Comparison of ENCODE assay signal across 18 cellular contexts in the genomic region with DNA sequence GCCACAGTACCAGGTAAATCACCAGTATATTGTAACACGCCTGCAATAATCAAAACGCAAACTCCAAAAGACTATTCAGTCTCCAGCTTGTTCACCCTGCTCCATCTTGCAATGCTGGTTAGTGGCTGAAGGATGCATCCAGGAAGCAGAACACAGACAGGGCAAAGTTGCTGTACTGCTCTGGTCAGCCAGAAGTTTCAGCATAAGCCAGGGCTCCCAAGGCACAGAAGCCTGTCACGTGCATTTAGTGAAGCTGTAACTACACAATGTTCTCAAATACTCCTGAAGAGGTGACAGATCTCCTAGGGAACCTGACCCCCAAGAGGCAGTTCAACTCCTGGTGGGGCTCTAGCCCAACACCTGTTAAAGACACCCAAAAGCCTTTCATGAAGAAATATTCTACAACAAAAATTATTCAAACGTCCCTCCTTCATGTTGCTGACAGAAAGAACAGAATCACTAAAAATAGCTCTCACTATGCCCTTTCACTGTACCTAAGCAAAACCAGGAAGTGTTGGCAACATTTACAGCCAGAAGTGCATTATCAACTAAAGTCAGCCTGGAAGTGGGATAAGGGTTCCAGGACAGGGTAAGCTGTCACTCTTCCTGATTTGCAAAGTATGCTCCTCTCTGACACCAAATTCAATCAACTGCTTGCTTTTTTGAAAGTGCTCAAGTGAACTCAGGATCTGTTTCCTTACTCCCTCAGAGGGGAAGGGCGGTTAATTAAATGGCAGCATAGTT. TPM values are rescaled to one million over a fixed set of nuclear protein-coding genes. Genes with fewer than 3 reads are reported as not detected.
DNase-seq lines count a peak whose midpoint lies in the region; ATAC-seq, FAIRE-seq and TF ChIP-seq lines count a peak whose summit lies in the region.
"Had no signal": no experiment of that assay in that cellular context is flagged by ENCODE, and none has a peak within 500 bp of the region (broad histone marks: within the 10 kb centered on the region; RNA-seq: fewer than 3 reads in every experiment).

No MANE protein-coding gene starts in this region.

- H3K4me3 ChIP-seq in lower lobe of right lung, result no peak overlapping the region
- H3K4me3 ChIP-seq: dorsolateral prefrontal cortex, spleen, upper lobe of left lung had no signal

- H3K27me3 ChIP-seq in lower lobe of right lung (ENCODE audit: low read depth), result no peaks in the 10 kb centered on the region
- H3K27me3 ChIP-seq: dorsolateral prefrontal cortex, foreskin keratinocyte, spleen, upper lobe of left lung had no signal

- no peak for ATAC-seq in activated T-helper 17 cell treated with anti-CD3 and anti-CD28 coated beads, Interleukin-2, amount 50 U/mL, for 72 hours (replicated peaks)
- ATAC-seq in lower lobe of right lung (peak; percentile 62 to 68), HG02840 (IDR thresholded peaks at IDR 0.05; ENCODE audit: low FRiP score, unreplicated experiment) (no peak)
- ATAC-seq: foreskin keratinocyte had no signal

- peaks cover 26% of the 10 kb centered on the region for H3K4me1 Mint-ChIP-seq in activated naive CD4-positive, alpha-beta T cell treated with anti-CD3 and anti-CD28 coated beads for 36 hours (ENCODE audit: low read depth)
- H3K4me1 Mint-ChIP-seq in activated T-helper 17 cell treated with anti-CD3 and anti-CD28 coated beads, Interleukin-2, amount 50 U/mL, for 72 hours, result peaks cover 11% of the 10 kb centered on the region
- H3K4me1 Mint-ChIP-seq in type B pancreatic cell (ENCODE audit: unreplicated experiment), result peaks cover 12% of the 10 kb centered on the region

- peaks cover 14% of the 10 kb centered on the region for H3K36me3 Mint-ChIP-seq in activated naive CD4-positive, alpha-beta T cell treated with anti-CD3 and anti-CD28 coated beads for 36 hours (ENCODE audit: low read depth)
- peaks cover 60% of the 10 kb centered on the region for H3K36me3 Mint-ChIP-seq in activated T-helper 17 cell treated with anti-CD3 and anti-CD28 coated beads, Interleukin-2, amount 50 U/mL, for 72 hours (ENCODE audit: low read depth)
- H3K36me3 Mint-ChIP-seq in type B pancreatic cell, result peaks cover 11% of the 10 kb centered on the region

- TF ChIP-seq CTCF in lower lobe of right lung (IDR thresholded peaks at IDR 0.05) (no peak), type B pancreatic cell (conservative IDR thresholded peaks at IDR 0.05) (no peak)

- peak overlapping the region; percentile 10 for H3K27ac Mint-ChIP-seq in activated naive CD4-positive, alpha-beta T cell treated with anti-CD3 and anti-CD28 coated beads for 36 hours
- H3K27ac Mint-ChIP-seq in activated T-helper 17 cell treated with anti-CD3 and anti-CD28 coated beads, Interleukin-2, amount 50 U/mL, for 72 hours, result peak overlapping the region; percentile 41
- peak overlapping the region; percentile 27 for H3K27ac Mint-ChIP-seq in type B pancreatic cell

- H3K27ac ChIP-seq in lower lobe of right lung, result peak overlapping the region; percentile 44
- H3K27ac ChIP-seq: foreskin keratinocyte had no signal

- CTCF ChIA-PET in activated naive CD4-positive, alpha-beta T cell treated with anti-CD3 and anti-CD28 coated beads for 36 hours (lab: Charles Lee), result interaction anchor here (0.5 to 5.4 kb wide), 5 partner anchors 58 to 210 kb away, joined by 3 to 28 read pairs (median 3); no protein-coding TSS in a partner anchor

- H3K4me3 Mint-ChIP-seq in activated naive CD4-positive, alpha-beta T cell treated with anti-CD3 and anti-CD28 coated beads for 36 hours, result no peak overlapping the region
- H3K4me3 Mint-ChIP-seq in activated T-helper 17 cell treated with anti-CD3 and anti-CD28 coated beads, Interleukin-2, amount 50 U/mL, for 72 hours, result no peak overlapping the region
- no peak overlapping the region for H3K4me3 Mint-ChIP-seq in type B pancreatic cell
- H3K4me3 Mint-ChIP-seq: IgD-negative memory B cell had no signal

- intact Hi-C loops in activated naive CD4-positive, alpha-beta T cell treated with anti-CD3 and anti-CD28 coated beads for 36 hours (cut with micrococcal nuclease), result no loop called here
- intact Hi-C loops in lower lobe of right lung (cut with DNase I), result no loop called here

- DNase-seq in activated naive CD4-positive, alpha-beta T cell treated with anti-CD3 and anti-CD28 coated beads for 36 hours, result no peak
- DNase-seq in activated naive CD4-positive, alpha-beta T cell treated with Interleukin-2 at 50 U/mL for 16 hours, result no peak
- DNase-seq in lower lobe of right lung, result no peak
- DNase-seq in type B pancreatic cell (ENCODE audit: extremely low spot score, unreplicated experiment), result no peak
- no peak for DNase-seq in frontal cortex (ENCODE audit: low spot score in 2 of 2)
- DNase-seq in NCI-H1417 (lab: John Stamatoyannopoulos, UW), result no peak
- DNase-seq: activated CD4-positive, CD25-positive, alpha-beta regulatory T cell; activated CD8-positive, alpha-beta memory T cell treated with anti-CD3 and anti-CD28 coated beads, Interleukin-2, amount 50 U/mL, for 48 hours; amniotic stem cell; dorsolateral prefrontal cortex; foreskin keratinocyte; NCI-H187; NCI-H774; spleen had no signal

- H3K27me3 Mint-ChIP-seq in activated naive CD4-positive, alpha-beta T cell treated with anti-CD3 and anti-CD28 coated beads for 36 hours (ENCODE audit: low read depth), result no peaks in the 10 kb centered on the region
- no peaks in the 10 kb centered on the region for H3K27me3 Mint-ChIP-seq in activated T-helper 17 cell treated with anti-CD3 and anti-CD28 coated beads, Interleukin-2, amount 50 U/mL, for 72 hours
- no peaks in the 10 kb centered on the region for H3K27me3 Mint-ChIP-seq in type B pancreatic cell
- H3K27me3 Mint-ChIP-seq: IgD-negative memory B cell had no signal

- peaks cover 37% of the 10 kb centered on the region for H3K36me3 ChIP-seq in lower lobe of right lung

- H3K9me3 Mint-ChIP-seq in activated naive CD4-positive, alpha-beta T cell treated with anti-CD3 and anti-CD28 coated beads for 36 hours, result no peaks in the 10 kb centered on the region
- no peaks in the 10 kb centered on the region for H3K9me3 Mint-ChIP-seq in activated T-helper 17 cell treated with anti-CD3 and anti-CD28 coated beads, Interleukin-2, amount 50 U/mL, for 72 hours
- no peaks in the 10 kb centered on the region for H3K9me3 Mint-ChIP-seq in type B pancreatic cell
- H3K9me3 Mint-ChIP-seq: IgD-negative memory B cell had no signal

- no peak for FAIRE-seq in frontal cortex (lab: Jason Lieb, UNC)

- no peaks in the 10 kb centered on the region for H3K4me1 ChIP-seq in lower lobe of right lung
- H3K4me1 ChIP-seq: foreskin keratinocyte had no signal

- H3K9me3 ChIP-seq in lower lobe of right lung, result no peaks in the 10 kb centered on the region
- H3K9me3 ChIP-seq: spleen, upper lobe of left lung had no signal

RNA-seq across cellular contexts. Expression of gene SLC35D1, which starts 52.1 kb away (rescaled TPM):
- total RNA-seq in activated naive CD4-positive, alpha-beta T cell treated with anti-CD3 and anti-CD28 coated beads for 36 hours, result 10 to 100 TPM; 10.5 to 11.1 TPM
- total RNA-seq in activated T-helper 17 cell treated with anti-CD3 and anti-CD28 coated beads, Interleukin-2, amount 50 U/mL, for 72 hours, result 10 to 100 TPM; 10.3 to 16.2 TPM
- total RNA-seq in lower lobe of right lung, result 5.6 TPM
- total RNA-seq in type B pancreatic cell (ENCODE audit: low replicate concordance), result 10.0 and 13.0 TPM in 2 replicates
- total RNA-seq in frontal cortex, result 9.4 TPM

Comparison
In these comparisons a context has a peak if more than half of its experiments do, and no peak if none do; other contexts are left out.
1. ATAC-seq: peak in lower lobe of right lung (2 of 2); none in activated T-helper 17 cell treated with anti-CD3 and anti-CD28 coated beads, Interleukin-2, amount 50 U/mL, for 72 hours (single experiment) and HG02840 (single experiment).
2. Peak in every context shown above with its lines, with median percentiles within 50 percentile points of each other: H3K27ac Mint-ChIP-seq.